ENCODE assay signal across 9 cellular contexts in the genomic region with DNA sequence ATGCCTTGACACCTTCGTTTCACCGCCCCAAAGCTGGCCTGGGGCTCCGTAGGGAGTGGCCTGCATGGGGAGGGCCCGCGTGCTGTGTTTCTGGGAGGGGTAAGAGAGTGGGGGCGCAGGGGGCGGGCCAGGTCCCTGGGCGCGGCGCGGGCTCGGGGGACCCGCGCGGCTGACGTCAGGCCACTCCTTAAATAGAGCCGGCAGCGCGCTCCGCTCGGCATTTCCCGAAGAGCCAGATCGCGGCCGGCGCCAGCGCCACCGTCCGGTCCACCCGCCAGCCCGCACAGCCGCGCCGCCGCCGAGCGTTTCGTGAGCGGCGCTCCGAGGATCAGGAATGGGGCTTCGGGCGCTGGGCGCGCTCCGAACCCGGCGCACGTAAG. TPM values are rescaled to one million over a fixed set of nuclear protein-coding genes. Genes with fewer than 3 reads are reported as not detected.
DNase-seq lines count a peak whose midpoint lies in the region; ATAC-seq and TF ChIP-seq lines count a peak whose summit lies in the region.
"Had no signal": no experiment of that assay in that cellular context is flagged by ENCODE, and none has a peak within 500 bp of the region (broad histone marks: within the 10 kb centered on the region; RNA-seq: fewer than 3 reads in every experiment).

TSS of gene HS3ST2 (plus strand) at position 217 of the 380 bp plus-strand sequence. CDS start 449 bp downstream, outside the sequence.

- peaks cover 43 to 60% of the 10 kb centered on the region in 2 donors for H3K27me3 Mint-ChIP-seq in stimulated activated naive B cell treated with anti-CD40 and anti-IgM and Interleukin-4, amounts not matched to agents 10 μg/mL and 1 μg/mL and 100 μg/mL, for 72 hours
- peaks cover 56% of the 10 kb centered on the region for H3K27me3 Mint-ChIP-seq in activated CD8-positive, alpha-beta memory T cell treated with anti-CD3 and anti-CD28 coated beads, Interleukin-2, amount 10 ng/mL, durations not matched to agents 7 days and 5 days

- H3K4me1 Mint-ChIP-seq in stimulated activated naive B cell treated with anti-CD40 and anti-IgM and Interleukin-4, amounts not matched to agents 10 μg/mL and 1 μg/mL and 100 μg/mL, for 72 hours, result peaks cover 8 to 11% of the 10 kb centered on the region in 2 donors
- peaks cover 2% of the 10 kb centered on the region for H3K4me1 Mint-ChIP-seq in activated CD8-positive, alpha-beta memory T cell treated with anti-CD3 and anti-CD28 coated beads, Interleukin-2, amount 10 ng/mL, durations not matched to agents 7 days and 5 days

- peak in 1 of 2 donors; percentile 14 for ATAC-seq in stimulated activated naive B cell treated with anti-CD40 and anti-IgM and Interleukin-4, amounts not matched to agents 10 μg/mL and 1 μg/mL and 100 μg/mL, for 72 hours (replicated peaks)
- no peak for ATAC-seq in activated CD8-positive, alpha-beta memory T cell treated with anti-CD3 and anti-CD28 coated beads, Interleukin-2, amount 10 ng/mL, durations not matched to agents 7 days and 5 days

- intact Hi-C loops in ascending aorta (cut with DNase I), result loop anchor here (1.0 to 5.0 kb wide), 2 partner anchors 130 to 133 kb away; no protein-coding TSS in a partner anchor

- peak within 1 kb of the TSS; percentile 31 to 61 for H3K27ac ChIP-seq in ascending aorta
- H3K27ac ChIP-seq: A549 had no signal

- CTCF ChIA-PET in activated CD8-positive, alpha-beta memory T cell treated with anti-CD3 and anti-CD28 coated beads, Interleukin-2, amount 10 ng/mL, durations not matched to agents 7 days and 5 days (lab: Charles Lee), result no interaction called here

- peaks cover 0 to 4% of the 10 kb centered on the region in 2 donors for H3K36me3 Mint-ChIP-seq in stimulated activated naive B cell treated with anti-CD40 and anti-IgM and Interleukin-4, amounts not matched to agents 10 μg/mL and 1 μg/mL and 100 μg/mL, for 72 hours
- no peaks in the 10 kb centered on the region for H3K36me3 Mint-ChIP-seq in activated CD8-positive, alpha-beta memory T cell treated with anti-CD3 and anti-CD28 coated beads, Interleukin-2, amount 10 ng/mL, durations not matched to agents 7 days and 5 days

- H3K4me1 ChIP-seq in ascending aorta, result no peaks in the 10 kb centered on the region

- peaks cover 0 to under 1% of the 10 kb centered on the region in 2 donors for H3K9me3 Mint-ChIP-seq in stimulated activated naive B cell treated with anti-CD40 and anti-IgM and Interleukin-4, amounts not matched to agents 10 μg/mL and 1 μg/mL and 100 μg/mL, for 72 hours
- H3K9me3 Mint-ChIP-seq in activated CD8-positive, alpha-beta memory T cell treated with anti-CD3 and anti-CD28 coated beads, Interleukin-2, amount 10 ng/mL, durations not matched to agents 7 days and 5 days (ENCODE audit: low read depth), result no peaks in the 10 kb centered on the region

- no peaks in the 10 kb centered on the region for H3K27me3 ChIP-seq in ascending aorta

- peak within 1 kb of the TSS; percentile 57 to 59 for H3K4me3 Mint-ChIP-seq in stimulated activated naive B cell treated with anti-CD40 and anti-IgM and Interleukin-4, amounts not matched to agents 10 μg/mL and 1 μg/mL and 100 μg/mL, for 72 hours
- H3K4me3 Mint-ChIP-seq in activated CD8-positive, alpha-beta memory T cell treated with anti-CD3 and anti-CD28 coated beads, Interleukin-2, amount 10 ng/mL, durations not matched to agents 7 days and 5 days, result no peak within 1 kb of the TSS

- TF ChIP-seq CTCF in ascending aorta (IDR thresholded peaks at IDR 0.05), result peak; percentile 24 to 62 (median 28)

- DNase-seq in DMS79 treated with DMSO at 0.1 percent for 48 hours (lab: John Stamatoyannopoulos, UW) (peak; percentile 19), DMS79 (lab: John Stamatoyannopoulos, UW) (no peak), ascending aorta (ENCODE audit: low spot score in 2 of 2) (peak in 1 of 2 donors; percentile 76), NCI-H226 (no peak), C1 segment of cervical spinal cord (lab: John Stamatoyannopoulos, UW) (no peak)
- DNase-seq in stimulated activated naive B cell treated with anti-CD40 and anti-IgM and Interleukin-4, amounts not matched to agents 10 μg/mL and 1 μg/mL and 100 μg/mL, for 72 hours, result no peak
- DNase-seq in activated CD8-positive, alpha-beta memory T cell treated with anti-CD3 and anti-CD28 coated beads, Interleukin-2, amount 10 ng/mL, durations not matched to agents 7 days and 5 days, result no peak

- H3K9me3 ChIP-seq in ascending aorta, result no peaks in the 10 kb centered on the region
- peaks cover 2% of the 10 kb centered on the region for H3K9me3 ChIP-seq in iPS-18c (ENCODE audit: control insufficient read depth, insufficient read depth, low read length)
- H3K9me3 ChIP-seq: A549 had no signal

- H3K27ac Mint-ChIP-seq in stimulated activated naive B cell treated with anti-CD40 and anti-IgM and Interleukin-4, amounts not matched to agents 10 μg/mL and 1 μg/mL and 100 μg/mL, for 72 hours, result peak within 1 kb of the TSS; percentile 56
- no peak within 1 kb of the TSS for H3K27ac Mint-ChIP-seq in activated CD8-positive, alpha-beta memory T cell treated with anti-CD3 and anti-CD28 coated beads, Interleukin-2, amount 10 ng/mL, durations not matched to agents 7 days and 5 days

- H3K36me3 ChIP-seq in ascending aorta, result no peaks in the 10 kb centered on the region

- H3K4me3 ChIP-seq in ascending aorta, result peak within 1 kb of the TSS; percentile 58 to 70
- peak within 1 kb of the TSS; percentile 63 for H3K4me3 ChIP-seq in iPS-18c (ENCODE audit: insufficient read depth, low read depth, low read length)
- H3K4me3 ChIP-seq: A549 had no signal

RNA-seq across cellular contexts. Expression of gene HS3ST2, which starts in this region (rescaled TPM):
- 9.0 TPM for total RNA-seq in ascending aorta
- total RNA-seq in activated CD8-positive, alpha-beta memory T cell treated with anti-CD3 and anti-CD28 coated beads, Interleukin-2, amount 10 ng/mL, durations not matched to agents 7 days and 5 days, result not detected

Comparison
In these comparisons a context has a peak if more than half of its experiments do, and no peak if none do; other contexts are left out.
1. RNA of gene HS3ST2 (total RNA-seq): 9.0 TPM in ascending aorta (single experiment); not detected in activated CD8-positive, alpha-beta memory T cell treated with anti-CD3 and anti-CD28 coated beads, Interleukin-2, amount 10 ng/mL, durations not matched to agents 7 days and 5 days; every median in the first group is over 10 times any median in the second.